In the genomic region with DNA sequence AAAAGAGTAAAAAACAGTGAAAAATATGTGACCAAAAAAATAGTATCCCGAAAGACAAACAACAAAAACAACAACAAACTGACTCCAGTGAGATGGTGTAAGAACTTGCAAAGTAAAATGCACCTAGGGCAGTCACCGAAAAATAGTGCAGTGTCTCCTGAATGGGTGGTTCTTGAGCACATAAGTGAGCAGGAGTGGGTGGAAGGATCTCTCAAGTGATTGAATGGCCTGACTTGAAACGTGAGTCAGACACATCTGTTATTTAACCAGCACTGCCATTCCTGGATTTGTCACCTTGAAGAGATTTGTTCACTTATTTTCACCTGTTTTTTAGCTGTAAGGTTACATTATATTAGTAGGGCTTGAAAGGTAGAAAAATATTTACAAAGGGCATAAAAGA, we compare ENCODE assay signal across 1 cellular context.
TF ChIP-seq lines count a peak whose summit lies in the region.

No MANE protein-coding gene starts in this region.

TF ChIP-seq in K562, 482 proteins besides CTCF, POLR2A, EP300 and RAD21:
- no peak for TF ChIP-seq MEIS2 (IDR thresholded peaks at IDR 0.05; ENCODE audit: partially characterized antibody)
- TF ChIP-seq HNRNPLL (IDR thresholded peaks at IDR 0.05; ENCODE audit: low read depth, low read length, poor library complexity, severe bottlenecking), result no peak
- no peak for TF ChIP-seq NUFIP1 (IDR thresholded peaks at IDR 0.05; ENCODE audit: partially characterized antibody)
- no peak for TF ChIP-seq TOE1 (IDR thresholded peaks at IDR 0.05; ENCODE audit: borderline replicate concordance)
- TF ChIP-seq TOE1 (CRISPR knock-in tag; IDR thresholded peaks at IDR 0.05; ENCODE audit: borderline replicate concordance, low read depth), result no peak
- no peak for TF ChIP-seq IFI16 (CRISPR knock-in tag; IDR thresholded peaks at IDR 0.05)
- no peak for TF ChIP-seq U2AF2 (optimal IDR thresholded peaks at IDR 0.05; ENCODE audit: low read depth, low read length)
- no peak for TF ChIP-seq KDM2B (CRISPR knock-in tag; IDR thresholded peaks at IDR 0.05)
- no peak for TF ChIP-seq HMGN3 (IDR thresholded peaks at IDR 0.05; ENCODE audit: borderline replicate concordance, extremely low read depth, insufficient read length, low read depth, low read length)
- no peak for TF ChIP-seq SMARCB1 (IDR thresholded peaks at IDR 0.05; ENCODE audit: insufficient read length, low read depth)
- TF ChIP-seq, protein P1, sequence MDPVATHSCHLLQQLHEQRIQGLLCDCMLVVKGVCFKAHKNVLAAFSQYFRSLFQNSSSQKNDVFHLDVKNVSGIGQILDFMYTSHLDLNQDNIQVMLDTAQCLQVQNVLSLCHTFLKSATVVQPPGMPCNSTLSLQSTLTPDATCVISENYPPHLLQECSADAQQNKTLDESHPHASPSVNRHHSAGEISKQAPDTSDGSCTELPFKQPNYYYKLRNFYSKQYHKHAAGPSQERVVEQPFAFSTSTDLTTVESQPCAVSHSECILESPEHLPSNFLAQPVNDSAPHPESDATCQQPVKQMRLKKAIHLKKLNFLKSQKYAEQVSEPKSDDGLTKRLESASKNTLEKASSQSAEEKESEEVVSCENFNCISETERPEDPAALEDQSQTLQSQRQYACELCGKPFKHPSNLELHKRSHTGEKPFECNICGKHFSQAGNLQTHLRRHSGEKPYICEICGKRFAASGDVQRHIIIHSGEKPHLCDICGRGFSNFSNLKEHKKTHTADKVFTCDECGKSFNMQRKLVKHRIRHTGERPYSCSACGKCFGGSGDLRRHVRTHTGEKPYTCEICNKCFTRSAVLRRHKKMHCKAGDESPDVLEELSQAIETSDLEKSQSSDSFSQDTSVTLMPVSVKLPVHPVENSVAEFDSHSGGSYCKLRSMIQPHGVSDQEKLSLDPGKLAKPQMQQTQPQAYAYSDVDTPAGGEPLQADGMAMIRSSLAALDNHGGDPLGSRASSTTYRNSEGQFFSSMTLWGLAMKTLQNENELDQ (CRISPR knock-in tag; IDR thresholded peaks at IDR 0.05; ENCODE audit: borderline replicate concordance), result no peak
- no peak for TF ChIP-seq DIDO1 (tag; IDR thresholded peaks at IDR 0.05; ENCODE audit: low read depth)
- TF ChIP-seq, protein P2, sequence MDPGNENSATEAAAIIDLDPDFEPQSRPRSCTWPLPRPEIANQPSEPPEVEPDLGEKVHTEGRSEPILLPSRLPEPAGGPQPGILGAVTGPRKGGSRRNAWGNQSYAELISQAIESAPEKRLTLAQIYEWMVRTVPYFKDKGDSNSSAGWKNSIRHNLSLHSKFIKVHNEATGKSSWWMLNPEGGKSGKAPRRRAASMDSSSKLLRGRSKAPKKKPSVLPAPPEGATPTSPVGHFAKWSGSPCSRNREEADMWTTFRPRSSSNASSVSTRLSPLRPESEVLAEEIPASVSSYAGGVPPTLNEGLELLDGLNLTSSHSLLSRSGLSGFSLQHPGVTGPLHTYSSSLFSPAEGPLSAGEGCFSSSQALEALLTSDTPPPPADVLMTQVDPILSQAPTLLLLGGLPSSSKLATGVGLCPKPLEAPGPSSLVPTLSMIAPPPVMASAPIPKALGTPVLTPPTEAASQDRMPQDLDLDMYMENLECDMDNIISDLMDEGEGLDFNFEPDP (CRISPR knock-in tag; IDR thresholded peaks at IDR 0.05), result no peak
- TF ChIP-seq NR3C1 (CRISPR knock-in tag; IDR thresholded peaks at IDR 0.05), result no peak
- TF ChIP-seq ZNF436 (CRISPR knock-in tag; IDR thresholded peaks at IDR 0.05), result no peak
- no peak for TF ChIP-seq SIN3A (IDR thresholded peaks at IDR 0.05; ENCODE audit: borderline replicate concordance in 2 of 2, control insufficient read depth in 1 of 2, low read depth in 2 of 2, low read length in 2 of 2)
TF ChIP-seq in K562: peak in this region for 0.
